31 cellular contexts compared by ENCODE assay signal in the genomic region with DNA sequence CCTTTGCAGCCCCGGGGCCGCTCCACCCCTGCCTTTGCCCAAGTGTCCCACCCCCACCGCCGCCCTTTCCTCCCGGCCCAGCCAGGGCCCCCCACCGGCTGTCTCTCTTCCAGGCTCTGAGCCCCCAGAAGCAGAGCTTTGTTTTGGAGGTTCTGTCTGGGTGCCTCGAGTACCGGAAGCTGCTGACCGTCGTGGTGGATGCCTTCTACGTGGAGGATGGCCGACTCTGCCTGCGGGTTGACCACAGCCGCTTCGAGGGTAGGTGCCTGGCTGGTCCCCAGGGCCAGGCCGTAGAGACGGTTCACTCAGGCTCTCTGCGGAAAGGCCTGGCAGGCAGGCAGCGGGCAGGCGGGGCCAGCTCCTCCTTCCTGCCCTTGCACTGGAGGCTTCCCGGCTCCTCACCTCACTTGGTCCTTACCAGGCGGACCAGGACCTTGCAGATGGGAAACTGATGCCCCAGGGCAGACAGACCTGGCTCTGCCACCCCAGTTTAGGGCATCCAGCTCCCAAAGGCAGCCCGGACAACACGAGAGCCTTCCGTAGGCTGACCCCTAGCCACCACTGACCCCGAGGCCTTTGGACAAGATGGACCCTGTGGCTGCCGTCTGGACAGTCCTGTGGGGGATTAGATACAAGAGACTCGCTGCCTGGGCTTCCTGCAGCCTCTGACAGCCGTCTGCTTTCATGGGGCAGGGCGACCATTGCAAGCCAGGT. TPM values are rescaled to one million over a fixed set of nuclear protein-coding genes. Genes with fewer than 3 reads are reported as not detected.
"Had no signal": no experiment of that assay in that cellular context is flagged by ENCODE, and none has a peak within 500 bp of the region (broad histone marks: within the 10 kb centered on the region; RNA-seq: fewer than 3 reads in every experiment).

No MANE protein-coding gene starts in this region.

- H3K27ac Mint-ChIP-seq: dendritic cell treated with granulocyte-macrophage colony-stimulating factor and Interleukin-4, amounts not matched to agents 40 ng/mL and 50 ng/mL, for 4 days; mesothelial cell of epicardium; naive B cell; natural killer cell treated with Interleukin-12 subunit alpha and Interleukin-12 subunit beta and Interleukin-15 and Interleukin-18, amount 100 ng/mL, for 72 hours; stimulated activated memory B cell treated with anti-CD40 and anti-IgM and Interleukin-4, amounts not matched to agents 10 μg/mL and 1 μg/mL and 100 μg/mL, for 72 hours; type B pancreatic cell had no signal

- H3K4me1 ChIP-seq: colonic mucosa, esophagus squamous epithelium, left lung, lower lobe of right lung, pancreas, testis had no signal

- H3K4me1 Mint-ChIP-seq: mesothelial cell of epicardium had no signal

- H3K4me3 Mint-ChIP-seq: central memory CD8-positive, alpha-beta T cell; dendritic cell treated with granulocyte-macrophage colony-stimulating factor and Interleukin-4, amounts not matched to agents 40 ng/mL and 50 ng/mL, for 4 days; mesothelial cell of epicardium; naive B cell; natural killer cell treated with Interleukin-12 subunit alpha and Interleukin-12 subunit beta and Interleukin-15 and Interleukin-18, amount 100 ng/mL, for 72 hours; neural crest cell; stimulated activated memory B cell treated with anti-CD40 and anti-IgM and Interleukin-4, amounts not matched to agents 10 μg/mL and 1 μg/mL and 100 μg/mL, for 72 hours; type B pancreatic cell had no signal

- H3K9me3 Mint-ChIP-seq: central memory CD8-positive, alpha-beta T cell; dendritic cell treated with granulocyte-macrophage colony-stimulating factor and Interleukin-4, amounts not matched to agents 40 ng/mL and 50 ng/mL, for 4 days; mesothelial cell of epicardium; naive B cell; natural killer cell treated with Interleukin-12 subunit alpha and Interleukin-12 subunit beta and Interleukin-15 and Interleukin-18, amount 100 ng/mL, for 72 hours; neural crest cell; stimulated activated memory B cell treated with anti-CD40 and anti-IgM and Interleukin-4, amounts not matched to agents 10 μg/mL and 1 μg/mL and 100 μg/mL, for 72 hours; type B pancreatic cell had no signal

- H3K36me3 ChIP-seq: colonic mucosa, esophagus squamous epithelium, left lung, lower lobe of right lung, pancreas, tibial artery had no signal

- H3K27ac ChIP-seq: colonic mucosa, esophagus squamous epithelium, left lung, lower lobe of right lung, pancreas, testis, tibial artery had no signal

- DNase-seq: colonic mucosa; effector memory CD4-positive, alpha-beta T cell; esophagus squamous epithelium; left cardiac atrium; lower lobe of right lung; naive B cell; stimulated activated CD4-positive, alpha-beta T cell treated with anti-CD3 and anti-CD28 coated beads, Interleukin-4, amount 100 ng/mL, for 4 hours; stimulated activated naive CD8-positive, alpha-beta T cell treated with anti-CD3 and anti-CD28 coated beads, Interleukin-15, Interleukin-2, amounts not matched to agents 100 U/mL and 50 U/mL, for 24 hours had no signal

- ATAC-seq: left cardiac atrium; left lung; lower lobe of right lung; natural killer cell treated with Interleukin-12 subunit alpha and Interleukin-12 subunit beta and Interleukin-15 and Interleukin-18, amount 100 ng/mL, for 72 hours; stimulated activated memory B cell treated with anti-CD40 and anti-IgM and Interleukin-4, amounts not matched to agents 10 μg/mL and 1 μg/mL and 100 μg/mL, for 72 hours; stimulated activated naive CD8-positive, alpha-beta T cell treated with anti-CD3 and anti-CD28 coated beads, Interleukin-15, Interleukin-2, amounts not matched to agents 100 U/mL and 50 U/mL, for 24 hours had no signal

- H3K4me3 ChIP-seq: colonic mucosa, esophagus squamous epithelium, left lung, lower lobe of right lung, mucosa of descending colon, pancreas, testis, tibial artery had no signal

- H3K36me3 Mint-ChIP-seq: mesothelial cell of epicardium; naive B cell; natural killer cell treated with Interleukin-12 subunit alpha and Interleukin-12 subunit beta and Interleukin-15 and Interleukin-18, amount 100 ng/mL, for 72 hours; stimulated activated memory B cell treated with anti-CD40 and anti-IgM and Interleukin-4, amounts not matched to agents 10 μg/mL and 1 μg/mL and 100 μg/mL, for 72 hours; type B pancreatic cell had no signal

- H3K9me3 ChIP-seq: colonic mucosa, esophagus squamous epithelium, left lung, lower lobe of right lung, mucosa of descending colon, pancreas, testis, tibial artery had no signal

- FAIRE-seq: endometrium, frontal cortex, pancreas had no signal

- H3K27me3 ChIP-seq: colonic mucosa, esophagus squamous epithelium, pancreas, testis had no signal

- H3K27me3 Mint-ChIP-seq: central memory CD8-positive, alpha-beta T cell; natural killer cell treated with Interleukin-12 subunit alpha and Interleukin-12 subunit beta and Interleukin-15 and Interleukin-18, amount 100 ng/mL, for 72 hours had no signal

RNA-seq across cellular contexts. Expression of a gene that starts 18.2 kb away (rescaled TPM):
- total RNA-seq: chondrocyte; fibroblast of villous mesenchyme; frontal cortex; kidney epithelial cell; left cardiac atrium; mesothelial cell of epicardium; natural killer cell treated with Interleukin-12 subunit alpha and Interleukin-12 subunit beta and Interleukin-15 and Interleukin-18, amount 100 ng/mL, for 72 hours; neural crest cell; occipital lobe; posterior vena cava; pulmonary artery endothelial cell; sciatic nerve; skeletal muscle tissue; urinary bladder had no signal
